Comparison of ENCODE assay signal across 9 cellular contexts in genomic region chr21:45556302-45556644, GRCh38. TPM values are rescaled to one million over a fixed set of nuclear protein-coding genes. Genes with fewer than 3 reads are reported as not detected.
DNase-seq lines count a peak whose midpoint lies in the region; ATAC-seq, FAIRE-seq and TF ChIP-seq lines count a peak whose summit lies in the region.
"Had no signal": no experiment of that assay in that cellular context is flagged by ENCODE, and none has a peak within 500 bp of the region (broad histone marks: within the 10 kb centered on the region; RNA-seq: fewer than 3 reads in every experiment).

No MANE protein-coding gene starts in this region.

- H3K27ac Mint-ChIP-seq in natural killer cell (peak overlapping the region; percentile 29 to 51), Calu3 (ENCODE audit: unreplicated experiment) (no peak overlapping the region)
- no peak overlapping the region for H3K27ac Mint-ChIP-seq in natural killer cell treated with Interleukin-12 subunit alpha and Interleukin-12 subunit beta and Interleukin-15 and Interleukin-18, amount 100 ng/mL, for 72 hours

- H2AFZ ChIP-seq in neuronal stem cell (ENCODE audit: low read length): peak overlapping the region; percentile 92

- H3K36me3 Mint-ChIP-seq in natural killer cell: no peaks in the 10 kb centered on the region
- H3K36me3 Mint-ChIP-seq in natural killer cell treated with Interleukin-12 subunit alpha and Interleukin-12 subunit beta and Interleukin-15 and Interleukin-18, amount 100 ng/mL, for 72 hours: no peaks in the 10 kb centered on the region
- peaks cover 5% of the 10 kb centered on the region for H3K36me3 Mint-ChIP-seq in Calu3 (ENCODE audit: insufficient read depth, unreplicated experiment)

- no peak overlapping the region for H4K91ac ChIP-seq in neuronal stem cell (ENCODE audit: low read depth, low read length, poor library complexity)

- peak overlapping the region; percentile 14 for H3K23ac ChIP-seq in neuronal stem cell (ENCODE audit: low read depth, low read length, poor library complexity)

- TF ChIP-seq POLR2A in H54 (IDR thresholded peaks at IDR 0.05; ENCODE audit: low read depth, low read length): no peak

- intact Hi-C loops in natural killer cell (cut with micrococcal nuclease) (loop anchor here (10.0 kb wide), 1 partner anchor 269 kb away; no protein-coding TSS in a partner anchor), Calu3 (cut with micrococcal nuclease; ENCODE audit: unreplicated experiment) (no loop called here)

- peaks cover 13 to 15% of the 10 kb centered on the region in 2 donors for H3K27me3 Mint-ChIP-seq in natural killer cell (ENCODE audit: low read depth in 2 of 2)
- H3K27me3 Mint-ChIP-seq in natural killer cell treated with Interleukin-12 subunit alpha and Interleukin-12 subunit beta and Interleukin-15 and Interleukin-18, amount 100 ng/mL, for 72 hours: peaks cover 0 to 10% of the 10 kb centered on the region in 2 donors
- H3K27me3 Mint-ChIP-seq in Calu3 (ENCODE audit: unreplicated experiment): peaks cover 40% of the 10 kb centered on the region

- no peak overlapping the region for H3K14ac ChIP-seq in neuronal stem cell (ENCODE audit: low read length)

- no peak overlapping the region for H3K4ac ChIP-seq in neuronal stem cell (ENCODE audit: low read length)

- H2BK12ac ChIP-seq in neuronal stem cell (ENCODE audit: low read length): no peak overlapping the region

- peaks cover 2 to 10% of the 10 kb centered on the region in 2 donors for H3K4me1 ChIP-seq in neuronal stem cell (ENCODE audit: control insufficient read depth in 2 of 2, insufficient read depth in 1 of 2, low read depth in 1 of 2, low read length in 2 of 2)

- no peak overlapping the region for H3K4me2 ChIP-seq in neuronal stem cell (ENCODE audit: insufficient read depth, low read length, poor library complexity, severe bottlenecking)

- no peak overlapping the region for H2BK120ac ChIP-seq in neuronal stem cell (ENCODE audit: low read depth, low read length)

- TF ChIP-seq CTCF in natural killer cell (IDR thresholded peaks at IDR 0.05) (no peak), Calu3 (IDR thresholded peaks at IDR 0.05; ENCODE audit: unreplicated experiment) (no peak)

- no peaks in the 10 kb centered on the region for H3K9me3 ChIP-seq in neuronal stem cell (replicated peaks in 1 of 2; ENCODE audit: control insufficient read depth in 2 of 2, insufficient read depth in 1 of 2, low read depth in 1 of 2, low read length in 2 of 2)

- H2BK5ac ChIP-seq in neuronal stem cell (ENCODE audit: low read length): no peak overlapping the region

- peak overlapping the region in 1 of 2 donors; percentile 40 for H3K4me3 ChIP-seq in neuronal stem cell (ENCODE audit: low read length in 2 of 2)

- no TSS peak for BruUV-seq in Calu3 (replicated peaks; lab: Mats Ljungman, UMichigan)

- H4K8ac ChIP-seq in neuronal stem cell (ENCODE audit: low read depth, low read length): no peak overlapping the region

- no peak overlapping the region for H3K4me3 Mint-ChIP-seq in natural killer cell
- H3K4me3 Mint-ChIP-seq in natural killer cell treated with Interleukin-12 subunit alpha and Interleukin-12 subunit beta and Interleukin-15 and Interleukin-18, amount 100 ng/mL, for 72 hours: no peak overlapping the region
- H3K4me3 Mint-ChIP-seq in Calu3 (ENCODE audit: low read depth, unreplicated experiment): no peak overlapping the region

- H2AK5ac ChIP-seq in neuronal stem cell (ENCODE audit: low read depth, low read length): no peak overlapping the region

- no peak overlapping the region for H2BK15ac ChIP-seq in neuronal stem cell (ENCODE audit: low read length)

- H3K4me1 Mint-ChIP-seq in natural killer cell (peaks cover 11 to 12% of the 10 kb centered on the region in 2 donors), Calu3 (ENCODE audit: low read depth, unreplicated experiment) (peaks cover 5% of the 10 kb centered on the region)
- H3K4me1 Mint-ChIP-seq in natural killer cell treated with Interleukin-12 subunit alpha and Interleukin-12 subunit beta and Interleukin-15 and Interleukin-18, amount 100 ng/mL, for 72 hours (ENCODE audit: low read depth in 2 of 2): peaks cover 11 to 15% of the 10 kb centered on the region in 2 donors

- ATAC-seq in natural killer cell (no peak), GM21825 (IDR thresholded peaks at IDR 0.05; ENCODE audit: unreplicated experiment) (no peak)
- ATAC-seq in natural killer cell treated with Interleukin-12 subunit alpha and Interleukin-12 subunit beta and Interleukin-15 and Interleukin-18, amount 100 ng/mL, for 72 hours: no peak

- CTCF ChIA-PET in Calu3 (lab: Charles Lee): no interaction called here

- H3K9me3 Mint-ChIP-seq in natural killer cell (no peaks in the 10 kb centered on the region), Calu3 (ENCODE audit: low read depth, unreplicated experiment) (no peaks in the 10 kb centered on the region)
- H3K9me3 Mint-ChIP-seq in natural killer cell treated with Interleukin-12 subunit alpha and Interleukin-12 subunit beta and Interleukin-15 and Interleukin-18, amount 100 ng/mL, for 72 hours: no peaks in the 10 kb centered on the region

- no peak overlapping the region for H3K9ac ChIP-seq in neuronal stem cell (ENCODE audit: low read depth, low read length, poor library complexity)

- no peak for DNase-seq in natural killer cell
- DNase-seq in natural killer cell treated with Interleukin-12 subunit alpha and Interleukin-12 subunit beta and Interleukin-15 and Interleukin-18, amount 100 ng/mL, for 72 hours (ENCODE audit: low spot score): no peak
- DNase-seq in caudate nucleus (lab: John Stamatoyannopoulos, UW): no peak
- no peak for DNase-seq in neuronal stem cell (ENCODE audit: low spot score)
- DNase-seq in ureter (ENCODE audit: low spot score): no peak
- DNase-seq in Calu3: no peak
- DNase-seq in H54 (ENCODE audit: insufficient read length, low spot score): no peak

- H3K27ac ChIP-seq in caudate nucleus (ENCODE audit: low read depth, low read length) (peak overlapping the region; percentile 52), neuronal stem cell (replicated peaks; ENCODE audit: low read length) (no peak overlapping the region)

- no peaks in the 10 kb centered on the region for H3K36me3 ChIP-seq in neuronal stem cell (replicated peaks in 1 of 2; ENCODE audit: control insufficient read depth in 2 of 2, insufficient read depth in 2 of 2, low read length in 2 of 2)

- H3K79me1 ChIP-seq in neuronal stem cell (ENCODE audit: low read depth, low read length): peaks cover 2% of the 10 kb centered on the region

- H3K18ac ChIP-seq in neuronal stem cell (ENCODE audit: low read length): peak overlapping the region; percentile 32

- no peak for FAIRE-seq in H54 (lab: Jason Lieb, UNC)
- FAIRE-seq: kidney had no signal

- no CpG with 5 or more reads among the region's 12 CpGs for WGBS in neuronal stem cell (ENCODE audit: extremely low coverage in 2 of 2, insufficient read length in 2 of 2, insufficient replicate concordance in 1 of 2), 2 donors

- H3K27me3 ChIP-seq in neuronal stem cell (ENCODE audit: control insufficient read depth in 3 of 3, insufficient read depth in 3 of 3, low read depth in 1 of 3, low read length in 3 of 3): peaks cover 0 to 30% (median 0%) of the 10 kb centered on the region in 3 experiments

RNA-seq across cellular contexts. Expression of gene SLC19A1, which starts 14.0 kb away (rescaled TPM):
- 1 to 10 TPM; 2.5 to 9.0 (median 4.9) TPM for total RNA-seq in natural killer cell
- 100 to 1,000 TPM in 1 of 2 donors, 10 to 100 TPM in 1; 23.3 to 110 TPM for total RNA-seq in natural killer cell treated with Interleukin-12 subunit alpha and Interleukin-12 subunit beta and Interleukin-15 and Interleukin-18, amount 100 ng/mL, for 72 hours
- polyA plus RNA-seq in neuronal stem cell (2013, experiment 1 of 2): 16.6 TPM
- 16.2 TPM for polyA plus RNA-seq in neuronal stem cell (2013, experiment 2 of 2)
- total RNA-seq in ureter: 23.0 TPM
- 21.4 and 25.5 TPM in 2 replicates for total RNA-seq in Calu3 (2022)

Comparison
In these comparisons a context has a peak if more than half of its experiments do, and no peak if none do; other contexts are left out.
1. H3K27ac Mint-ChIP-seq: peak in natural killer cell (2 of 2); none in natural killer cell treated with Interleukin-12 subunit alpha and Interleukin-12 subunit beta and Interleukin-15 and Interleukin-18, amount 100 ng/mL, for 72 hours (0 of 2) and Calu3 (single experiment).